In the genomic region with DNA sequence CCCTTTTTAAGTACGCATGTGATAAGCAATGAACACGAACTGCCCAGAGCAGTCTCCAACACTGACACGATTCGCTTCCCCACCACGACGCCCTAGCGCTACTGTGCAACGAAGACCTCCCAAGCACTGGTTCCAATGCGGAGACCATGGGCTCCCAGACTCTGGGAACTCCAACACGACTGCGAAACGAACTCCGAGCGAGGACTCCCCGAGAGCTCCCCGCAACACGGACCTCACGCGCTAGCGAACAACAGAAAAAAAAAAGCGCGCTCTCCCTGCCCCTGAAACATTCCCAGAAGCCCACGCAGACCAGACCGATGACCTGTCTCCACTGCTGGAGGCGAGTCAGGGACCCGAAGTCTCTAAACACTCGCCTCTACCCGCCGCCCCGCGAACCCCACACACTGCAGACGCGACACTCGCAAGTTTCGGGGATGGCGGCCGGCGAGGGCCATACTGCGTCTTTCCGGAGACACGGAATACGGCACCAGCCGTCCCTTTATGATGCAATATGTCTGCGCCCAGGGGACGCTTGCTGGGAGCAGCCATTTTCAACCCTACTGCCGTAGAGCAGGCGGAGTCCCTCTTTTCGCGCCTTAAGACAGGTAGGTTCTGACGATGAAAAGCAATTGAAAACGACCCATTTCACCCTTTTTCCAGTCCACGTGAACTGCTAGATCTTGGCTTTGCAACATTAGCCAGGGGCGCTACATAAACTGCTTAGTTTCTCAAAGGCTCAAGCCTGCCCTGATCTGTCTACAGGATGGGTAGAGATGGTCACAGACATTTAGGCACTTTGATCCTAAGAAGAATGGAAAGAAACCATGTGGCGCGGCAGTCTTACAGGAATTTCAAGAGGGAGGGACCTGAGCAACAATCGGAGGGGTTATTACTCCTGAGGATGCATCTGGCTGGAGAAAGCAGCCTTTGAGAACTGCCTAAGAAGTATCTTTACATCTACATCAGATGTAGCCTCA, we compare ENCODE assay signal across 8 cellular contexts. TPM values are rescaled to one million over a fixed set of nuclear protein-coding genes. Genes with fewer than 3 reads are reported as not detected.
A peak's percentile ranks its signal among the peaks of the same experiment; 100 is the strongest.
DNase-seq lines count a peak whose midpoint lies in the region; ATAC-seq and TF ChIP-seq lines count a peak whose summit lies in the region.

TSS of gene ZNF577 (minus strand) at position 430 of the 977 bp plus-strand sequence. CDS start 7,569 bp downstream, outside the sequence.

- no peak for ATAC-seq in GM21825 (IDR thresholded peaks at IDR 0.05; ENCODE audit: unreplicated experiment)

- peak; percentile 93 for DNase-seq in Daoy (ENCODE audit: low read depth)
- peak; percentile 89 for DNase-seq in activated effector memory CD4-positive, alpha-beta T cell treated with anti-CD3 and anti-CD28 coated beads, Interleukin-2, amount 50 U/mL, for 16 hours
- DNase-seq in fibroblast of pulmonary artery (ENCODE audit: low read depth): peak; percentile 95
- peak; percentile 88 for DNase-seq in myocyte (ENCODE audit: low read depth)
- DNase-seq in stimulated activated CD8-positive, alpha-beta memory T cell treated with anti-CD3 and anti-CD28 coated beads, Interleukin-4, amount 100 ng/mL, for 24 hours (ENCODE audit: low read depth): peak; percentile 50
- DNase-seq in NCI-H187 treated with DMSO at 0.1 percent for 48 hours (lab: John Stamatoyannopoulos, UW): no peak

- peak within 1 kb of the TSS; percentile 84 for H3K4me3 ChIP-seq in fibroblast of pulmonary artery (replicated peaks; ENCODE audit: low read depth, low read length)

- TF ChIP-seq CTCF in fibroblast of pulmonary artery (IDR thresholded peaks at IDR 0.05; ENCODE audit: low read length, missing control alignments): no peak

TF ChIP-seq in PFSK-1, 5 proteins besides CTCF, POLR2A, EP300 and RAD21:
- TF ChIP-seq POLR2AphosphoS5 (IDR thresholded peaks at IDR 0.05; ENCODE audit: low read depth, low read length) (peak; percentile 85), TAF1 (IDR thresholded peaks at IDR 0.05; ENCODE audit: borderline replicate concordance, insufficient read depth, low read length) (no peak), SIN3A (IDR thresholded peaks at IDR 0.05; ENCODE audit: borderline replicate concordance, insufficient read depth, low read length) (no peak; the same call in 1 of the 2 replicates), FOXP2 (optimal IDR thresholded peaks at IDR 0.05; ENCODE audit: borderline replicate concordance, extremely low read depth, extremely low read length, insufficient read depth) (no peak)
- TF ChIP-seq, protein P1, sequence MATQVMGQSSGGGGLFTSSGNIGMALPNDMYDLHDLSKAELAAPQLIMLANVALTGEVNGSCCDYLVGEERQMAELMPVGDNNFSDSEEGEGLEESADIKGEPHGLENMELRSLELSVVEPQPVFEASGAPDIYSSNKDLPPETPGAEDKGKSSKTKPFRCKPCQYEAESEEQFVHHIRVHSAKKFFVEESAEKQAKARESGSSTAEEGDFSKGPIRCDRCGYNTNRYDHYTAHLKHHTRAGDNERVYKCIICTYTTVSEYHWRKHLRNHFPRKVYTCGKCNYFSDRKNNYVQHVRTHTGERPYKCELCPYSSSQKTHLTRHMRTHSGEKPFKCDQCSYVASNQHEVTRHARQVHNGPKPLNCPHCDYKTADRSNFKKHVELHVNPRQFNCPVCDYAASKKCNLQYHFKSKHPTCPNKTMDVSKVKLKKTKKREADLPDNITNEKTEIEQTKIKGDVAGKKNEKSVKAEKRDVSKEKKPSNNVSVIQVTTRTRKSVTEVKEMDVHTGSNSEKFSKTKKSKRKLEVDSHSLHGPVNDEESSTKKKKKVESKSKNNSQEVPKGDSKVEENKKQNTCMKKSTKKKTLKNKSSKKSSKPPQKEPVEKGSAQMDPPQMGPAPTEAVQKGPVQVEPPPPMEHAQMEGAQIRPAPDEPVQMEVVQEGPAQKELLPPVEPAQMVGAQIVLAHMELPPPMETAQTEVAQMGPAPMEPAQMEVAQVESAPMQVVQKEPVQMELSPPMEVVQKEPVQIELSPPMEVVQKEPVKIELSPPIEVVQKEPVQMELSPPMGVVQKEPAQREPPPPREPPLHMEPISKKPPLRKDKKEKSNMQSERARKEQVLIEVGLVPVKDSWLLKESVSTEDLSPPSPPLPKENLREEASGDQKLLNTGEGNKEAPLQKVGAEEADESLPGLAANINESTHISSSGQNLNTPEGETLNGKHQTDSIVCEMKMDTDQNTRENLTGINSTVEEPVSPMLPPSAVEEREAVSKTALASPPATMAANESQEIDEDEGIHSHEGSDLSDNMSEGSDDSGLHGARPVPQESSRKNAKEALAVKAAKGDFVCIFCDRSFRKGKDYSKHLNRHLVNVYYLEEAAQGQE (IDR thresholded peaks at IDR 0.05; ENCODE audit: insufficient read depth in 1 of 2, low read depth in 2 of 2, low read length in 2 of 2): peak in 1 of 2 experiments; percentile 33; a peak in 1 of 4 replicates

RNA-seq across cellular contexts. Expression of gene ZNF577, which starts in this region (rescaled TPM):
- total RNA-seq in Daoy (2014; rRNA removed; shearing (Covaris generic)): 4.9 and 5.7 TPM in 2 replicates
- 7.0 TPM for polyA plus RNA-seq in PFSK-1 (2012; ENCODE audit: insufficient read length, low read depth)
- 7.5 and 8.4 TPM in 2 replicates for total RNA-seq in myocyte
- 6.2 TPM for polyA plus RNA-seq in myocyte (2012)
